8 cellular contexts compared by ENCODE assay signal in the genomic region with DNA sequence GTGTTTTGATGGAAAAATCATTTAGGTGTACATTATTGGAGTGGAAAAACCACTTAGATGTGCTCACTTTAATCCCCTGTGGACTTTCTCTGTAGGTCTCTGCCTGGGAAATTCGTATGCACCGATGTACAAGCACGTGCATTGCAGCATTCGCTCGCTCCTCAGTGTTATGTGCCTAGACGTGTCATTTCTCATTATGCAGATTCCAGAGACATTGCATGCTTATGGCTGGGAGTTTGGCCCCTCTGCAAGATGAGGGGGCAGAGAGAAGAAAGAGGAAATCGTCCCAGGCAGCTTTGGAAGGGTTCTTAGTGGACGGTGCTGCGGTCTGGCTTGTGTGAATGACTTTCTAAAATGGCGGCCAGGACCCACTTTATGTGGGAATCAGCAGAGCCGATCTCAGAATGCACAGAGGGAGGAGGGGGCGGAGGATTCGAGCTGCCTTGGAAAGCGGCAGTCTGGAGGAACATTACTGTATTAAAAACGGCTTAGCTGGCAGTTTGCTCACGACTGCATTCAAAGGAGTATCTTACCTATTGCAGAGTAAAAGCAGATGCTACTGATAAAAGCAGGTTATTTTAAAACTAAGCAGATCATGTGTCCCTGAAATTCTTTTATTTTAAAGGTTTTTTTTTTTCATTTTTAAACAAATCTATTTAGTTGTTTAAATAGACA. TPM values are rescaled to one million over a fixed set of nuclear protein-coding genes. Genes with fewer than 3 reads are reported as not detected.
DNase-seq lines count a peak whose midpoint lies in the region; ATAC-seq and TF ChIP-seq lines count a peak whose summit lies in the region.

No MANE protein-coding gene starts in this region.

- H3K36me3 ChIP-seq in left lung: no peaks in the 10 kb centered on the region

- ATAC-seq in left lung (peak; percentile 12), GM18511 (IDR thresholded peaks at IDR 0.05; ENCODE audit: unreplicated experiment) (no peak), GM21367 (IDR thresholded peaks at IDR 0.05; ENCODE audit: unreplicated experiment) (no peak)

- H3K4me1 ChIP-seq in left lung: peaks cover 22 to 59% of the 10 kb centered on the region in 2 donors

- peak overlapping the region; percentile 76 for H3K4me3 ChIP-seq in GM08714 (ENCODE audit: low read length)
- peak overlapping the region; percentile 85 to 91 for H3K4me3 ChIP-seq in left lung

- intact Hi-C loops in left lung (cut with DNase I): no loop called here

- H3K27me3 ChIP-seq in left lung: no peaks in the 10 kb centered on the region

- TF ChIP-seq CTCF in left lung (IDR thresholded peaks at IDR 0.05): no peak

- DNase-seq in NCI-H146 (lab: John Stamatoyannopoulos, UW): peak; percentile 63
- DNase-seq in SW 1271 (lab: John Stamatoyannopoulos, UW): peak; percentile 8 to 71
- DNase-seq in caudate nucleus (lab: John Stamatoyannopoulos, UW): peak in 54 of 61 donors; percentile 9 to 89 (median 60)
- DNase-seq in left lung: peak in 1 of 2 donors; percentile 54
- DNase-seq in stimulated activated CD4-positive, alpha-beta T cell treated with anti-CD3 and anti-CD28 coated beads, Interleukin-4, amount 100 ng/mL, for 48 hours (ENCODE audit: low read depth in 2 of 2): peak; percentile 16 to 37

- peak overlapping the region; percentile 95 for H3K27ac ChIP-seq in caudate nucleus (ENCODE audit: low read depth, low read length)
- H3K27ac ChIP-seq in left lung: peak overlapping the region; percentile 96 to 98

- H3K9me3 ChIP-seq in left lung: no peaks in the 10 kb centered on the region

RNA-seq across cellular contexts. Expression of a gene that starts 2.4 kb away (rescaled TPM):
- 10 to 100 TPM; 37.2 to 54.1 TPM for total RNA-seq in left lung

RNA-seq across cellular contexts. Expression of a gene that starts 42.5 kb away (rescaled TPM):
- total RNA-seq in left lung: 1 to 10 TPM; 1.2 TPM
